Comparison of ENCODE assay signal across 1 cellular context in genomic region chr16:28491080-28491969, GRCh38.
TF ChIP-seq lines count a peak whose summit lies in the region.

No MANE protein-coding gene starts in this region.

TF ChIP-seq in HepG2, 621 proteins besides CTCF, POLR2A, EP300 and RAD21 (continues in another document):
- TF ChIP-seq IRX3 (CRISPR knock-in tag; IDR thresholded peaks at IDR 0.05; ENCODE audit: borderline replicate concordance, low read depth) (no peak), KIAA2018 (CRISPR knock-in tag; IDR thresholded peaks at IDR 0.05; ENCODE audit: borderline replicate concordance) (0 out of 2 replicates have a peak, but pooled peaks have one; percentile 62), ZFYVE20 (CRISPR knock-in tag; IDR thresholded peaks at IDR 0.05; ENCODE audit: borderline replicate concordance, low read depth) (no peak), PREB (CRISPR knock-in tag; IDR thresholded peaks at IDR 0.05) (no peak), CREB1 (IDR thresholded peaks at IDR 0.05) (no peak), CREB1 (CRISPR knock-in tag; IDR thresholded peaks at IDR 0.05) (no peak), ZNF883 (CRISPR knock-in tag; IDR thresholded peaks at IDR 0.05; ENCODE audit: not compliant biosample characterization) (peak; percentile 62), ZNF333 (CRISPR knock-in tag; IDR thresholded peaks at IDR 0.05; ENCODE audit: borderline replicate concordance) (no peak), ZMYM4 (CRISPR knock-in tag; IDR thresholded peaks at IDR 0.05) (no peak; the same call in 1 of the 2 replicates), ZNF225 (CRISPR knock-in tag; IDR thresholded peaks at IDR 0.05) (no peak; the same call in 1 of the 2 replicates), ZSCAN25 (CRISPR knock-in tag; IDR thresholded peaks at IDR 0.05) (no peak; the same call in 1 of the 2 replicates), KDM5B (CRISPR knock-in tag; IDR thresholded peaks at IDR 0.05; ENCODE audit: borderline replicate concordance) (peak; percentile 67; the same call in 1 of the 2 replicates), ZEB1 (IDR thresholded peaks at IDR 0.05; ENCODE audit: insufficient replicate concordance, low read depth) (no peak), ZNF768 (CRISPR knock-in tag; IDR thresholded peaks at IDR 0.05) (peak; percentile 10; the same call in 1 of the 2 replicates), ZNF510 (CRISPR knock-in tag; IDR thresholded peaks at IDR 0.05; ENCODE audit: low read depth) (peak; percentile 72; the same call in 1 of the 2 replicates), MBD4 (IDR thresholded peaks at IDR 0.05; ENCODE audit: borderline replicate concordance, low read length) (no peak), ZNF609 (CRISPR knock-in tag; IDR thresholded peaks at IDR 0.05; ENCODE audit: borderline replicate concordance) (no peak), ZNF292 (CRISPR knock-in tag; IDR thresholded peaks at IDR 0.05; ENCODE audit: borderline replicate concordance, low read depth) (no peak; the same call in 1 of the 2 replicates), BATF2 (CRISPR knock-in tag; IDR thresholded peaks at IDR 0.05) (no peak), PPARG (CRISPR knock-in tag; conservative IDR thresholded peaks at IDR 0.05) (no peak), RFX1 (IDR thresholded peaks at IDR 0.05) (no peak), THAP11 (CRISPR knock-in tag; IDR thresholded peaks at IDR 0.05) (no peak), KLF15 (CRISPR knock-in tag; IDR thresholded peaks at IDR 0.05; ENCODE audit: borderline replicate concordance) (no peak), DPF2 (CRISPR knock-in tag; IDR thresholded peaks at IDR 0.05; ENCODE audit: borderline replicate concordance, low read depth) (no peak), PCBP2 (optimal IDR thresholded peaks at IDR 0.05; ENCODE audit: low read depth, low read length, poor library complexity, severe bottlenecking) (no peak), NFATC3 (CRISPR knock-in tag; IDR thresholded peaks at IDR 0.05) (no peak), THAP9 (CRISPR knock-in tag; IDR thresholded peaks at IDR 0.05; ENCODE audit: borderline replicate concordance) (peak; percentile 14; the same call in 1 of the 2 replicates), DNMT3B (CRISPR knock-in tag; conservative IDR thresholded peaks at IDR 0.05) (no peak), NR0B2 (CRISPR knock-in tag; IDR thresholded peaks at IDR 0.05) (no peak), E2F5 (CRISPR knock-in tag; conservative IDR thresholded peaks at IDR 0.05) (no peak), DMTF1 (CRISPR knock-in tag; IDR thresholded peaks at IDR 0.05) (no peak), YEATS2 (CRISPR knock-in tag; IDR thresholded peaks at IDR 0.05; ENCODE audit: borderline replicate concordance) (no peak), MXD4 (CRISPR knock-in tag; IDR thresholded peaks at IDR 0.05) (peak; percentile 30; the same call in 1 of the 2 replicates), ZNF749 (CRISPR knock-in tag; IDR thresholded peaks at IDR 0.05; ENCODE audit: borderline replicate concordance) (no peak), ZNF446 (CRISPR knock-in tag; IDR thresholded peaks at IDR 0.05) (peak; percentile 96), SNAI1 (CRISPR knock-in tag; IDR thresholded peaks at IDR 0.05; ENCODE audit: borderline replicate concordance) (no peak), GATAD2A (CRISPR knock-in tag; IDR thresholded peaks at IDR 0.05) (no peak), ZNF782 (CRISPR knock-in tag; IDR thresholded peaks at IDR 0.05; ENCODE audit: borderline replicate concordance) (no peak; the same call in 1 of the 2 replicates), RNF2 (conservative IDR thresholded peaks at IDR 0.05; ENCODE audit: low read depth) (no peak)
